1 cellular context compared by ENCODE assay signal in the genomic region with DNA sequence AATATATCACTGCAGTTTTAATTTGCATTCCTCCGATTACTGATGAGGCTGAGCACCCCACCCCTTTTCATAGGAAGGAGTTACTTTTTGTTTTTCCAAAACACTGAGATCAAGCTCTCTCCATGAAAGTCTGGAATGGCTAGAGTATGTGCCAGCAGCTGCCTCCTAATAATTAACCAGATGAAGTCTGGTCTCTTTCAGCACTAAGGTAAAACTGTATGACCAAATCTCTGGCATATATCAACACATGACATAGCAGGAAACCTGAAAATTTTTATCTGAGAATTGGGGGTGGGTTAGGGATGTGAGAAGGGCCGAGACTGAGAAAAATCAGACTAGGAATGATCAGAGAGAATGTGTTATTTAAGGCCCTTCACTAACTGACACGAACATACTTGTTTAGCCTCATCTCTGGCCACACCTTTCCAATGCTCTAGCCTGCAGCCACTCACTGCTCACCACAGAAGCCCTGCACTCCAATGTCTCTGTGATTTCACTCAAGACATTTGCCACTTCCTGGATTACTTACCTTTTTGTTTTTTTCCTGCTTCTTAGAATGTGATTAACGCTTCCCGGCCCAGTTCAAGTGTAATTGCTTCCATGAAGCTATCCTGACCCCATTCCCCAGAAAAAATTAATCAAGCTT.
TF ChIP-seq lines count a peak whose summit lies in the region.

No MANE protein-coding gene starts in this region.

TF ChIP-seq in WTC11, 78 proteins besides CTCF, POLR2A, EP300 and RAD21 (continued from another document):
- TF ChIP-seq ETV6 (CRISPR knock-in tag; IDR thresholded peaks at IDR 0.05) = no peak
